17 cellular contexts compared by ENCODE assay signal in the genomic region with DNA sequence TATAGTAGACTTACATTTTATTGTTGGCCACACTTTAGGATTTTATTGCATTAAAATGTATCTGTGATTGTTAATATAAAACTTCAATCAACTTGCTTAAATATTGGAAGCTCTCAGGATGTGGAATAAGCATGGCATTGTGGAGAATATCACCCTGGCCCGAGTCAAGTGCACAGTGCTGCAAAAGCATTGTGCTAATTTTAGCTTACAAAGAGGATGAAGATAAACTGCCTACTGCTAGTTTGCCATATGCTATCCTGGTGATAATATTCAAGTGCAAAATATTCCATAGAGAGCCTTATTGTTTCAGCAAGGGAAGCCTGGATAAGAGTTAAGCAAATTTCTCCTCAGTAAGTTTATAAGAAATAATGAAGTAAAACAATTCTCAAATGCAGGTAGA.
DNase-seq lines count a peak whose midpoint lies in the region; ATAC-seq and TF ChIP-seq lines count a peak whose summit lies in the region.
"Had no signal": no experiment of that assay in that cellular context is flagged by ENCODE, and none has a peak within 500 bp of the region (broad histone marks: within the 10 kb centered on the region; RNA-seq: fewer than 3 reads in every experiment).

No MANE protein-coding gene starts in this region.

- H3K36me3 ChIP-seq in endocrine pancreas (ENCODE audit: control insufficient read depth, insufficient read depth, low read length) = no peaks in the 10 kb centered on the region
- H3K36me3 ChIP-seq: gastrocnemius medialis, lower lobe of right lung had no signal

- ATAC-seq in HG02763 (IDR thresholded peaks at IDR 0.05; ENCODE audit: unreplicated experiment) (no peak), HG02571 (IDR thresholded peaks at IDR 0.05; ENCODE audit: unreplicated experiment) (no peak)
- ATAC-seq: A549, gastrocnemius medialis, lower lobe of right lung had no signal

- no peak for TF ChIP-seq CTCF in nephron progenitor cell (IDR thresholded peaks at IDR 0.05)

- peak overlapping the region; percentile 82 for H3K27ac Mint-ChIP-seq in nephron progenitor cell
- H3K27ac Mint-ChIP-seq: naive B cell; T-helper 1 cell treated with Interleukin-12 subunit alpha and Interleukin-12 subunit beta and Interleukin-4 antibody, amounts not matched to agents 30 μg/mL and 1 μg/mL, for 36 hours had no signal

- peaks cover 24% of the 10 kb centered on the region for H3K9me3 Mint-ChIP-seq in nephron progenitor cell
- H3K9me3 Mint-ChIP-seq: T-helper 1 cell treated with Interleukin-12 subunit alpha and Interleukin-12 subunit beta and Interleukin-4 antibody, amounts not matched to agents 30 μg/mL and 1 μg/mL, for 36 hours had no signal

- H3K27me3 ChIP-seq in endocrine pancreas (ENCODE audit: control insufficient read depth, insufficient read depth, low read length) = no peaks in the 10 kb centered on the region
- H3K27me3 ChIP-seq: gastrocnemius medialis, tibial artery had no signal

- peaks cover 71% of the 10 kb centered on the region for H3K4me1 Mint-ChIP-seq in nephron progenitor cell
- H3K4me1 Mint-ChIP-seq: naive B cell had no signal

- peak overlapping the region; percentile 33 for H3K4me3 Mint-ChIP-seq in nephron progenitor cell
- H3K4me3 Mint-ChIP-seq: naive B cell; T-helper 1 cell treated with Interleukin-12 subunit alpha and Interleukin-12 subunit beta and Interleukin-4 antibody, amounts not matched to agents 30 μg/mL and 1 μg/mL, for 36 hours had no signal

- H3K27me3 Mint-ChIP-seq in nephron progenitor cell (ENCODE audit: low read depth, poor library complexity) = no peaks in the 10 kb centered on the region
- H3K27me3 Mint-ChIP-seq: naive B cell had no signal

- H3K9me3 ChIP-seq in endocrine pancreas (ENCODE audit: control insufficient read depth, low read length) = no peaks in the 10 kb centered on the region
- H3K9me3 ChIP-seq: A549, gastrocnemius medialis, lower lobe of right lung, tibial artery had no signal

- H3K4me3 ChIP-seq in endocrine pancreas (ENCODE audit: control insufficient read depth, insufficient read depth, low read length) = peak overlapping the region; percentile 31
- H3K4me3 ChIP-seq: A549, gastrocnemius medialis, lower lobe of right lung, tibial artery had no signal

- DNase-seq in NCI-H1092 treated with DMSO at 0.1 percent for 48 hours (lab: John Stamatoyannopoulos, UW) = peak; percentile 18
- DNase-seq in NCI-H1092 (lab: John Stamatoyannopoulos, UW) = no peak
- DNase-seq in NCI-H1694 (lab: John Stamatoyannopoulos, UW) = peak; percentile 53
- DNase-seq in nephron progenitor cell = no peak
- DNase-seq in T-helper 2 cell = no peak
- DNase-seq: activated CD4-positive, CD25-positive, alpha-beta regulatory T cell treated with anti-CD3 and anti-CD28 coated beads, Interleukin-2, amount 50 U/mL, for 72 hours; activated gamma-delta T cell treated with Interleukin-2 at 50 U/mL for 16 hours; gastrocnemius medialis; lower lobe of right lung; naive B cell; tibial artery had no signal

- H3K4me1 ChIP-seq in endocrine pancreas (ENCODE audit: control insufficient read depth, insufficient read depth, low read length) = peaks cover 46% of the 10 kb centered on the region
- H3K4me1 ChIP-seq: gastrocnemius medialis had no signal

- H3K36me3 Mint-ChIP-seq in nephron progenitor cell (ENCODE audit: low read depth) = peaks cover 90% of the 10 kb centered on the region
- H3K36me3 Mint-ChIP-seq: naive B cell had no signal

- H3K9ac ChIP-seq in endocrine pancreas (ENCODE audit: control insufficient read depth, insufficient read depth, low read length) = no peak overlapping the region
- H3K9ac ChIP-seq: KMS-11 had no signal

Comparison
In these comparisons a context has a peak if more than half of its experiments do, and no peak if none do; other contexts are left out.
1. DNase-seq: peak in NCI-H1092 treated with DMSO at 0.1 percent for 48 hours (single experiment) and NCI-H1694 (single experiment); none in NCI-H1092 (single experiment), nephron progenitor cell (single experiment) and T-helper 2 cell (0 of 5).